In the genomic region with DNA sequence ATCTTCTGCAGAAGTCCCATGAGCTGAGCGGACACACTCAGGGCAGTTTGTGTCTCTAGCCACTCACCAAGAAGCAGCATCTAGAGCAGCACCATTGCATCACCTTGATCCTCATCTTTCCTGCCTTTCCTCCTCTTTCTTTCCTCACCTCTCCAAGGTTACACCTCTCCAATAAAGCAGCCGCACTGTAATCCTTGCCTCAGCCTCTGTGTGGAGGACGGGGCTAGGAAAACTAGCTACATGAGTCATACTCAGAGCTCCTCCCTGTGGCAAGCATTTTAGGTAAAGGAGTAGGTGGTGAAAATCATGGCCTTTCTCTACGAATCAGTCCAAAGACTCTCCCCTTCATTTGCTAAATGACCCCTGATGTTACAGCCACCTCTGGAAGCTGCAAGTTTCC, we compare ENCODE assay signal across 9 cellular contexts.
DNase-seq lines count a peak whose midpoint lies in the region; ATAC-seq and TF ChIP-seq lines count a peak whose summit lies in the region.
"Had no signal": no experiment of that assay in that cellular context is flagged by ENCODE, and none has a peak within 500 bp of the region (broad histone marks: within the 10 kb centered on the region; RNA-seq: fewer than 3 reads in every experiment).

No MANE protein-coding gene starts in this region.

- TF ChIP-seq CTCF in fibroblast of the aortic adventitia (IDR thresholded peaks at IDR 0.05; ENCODE audit: insufficient read depth, low read length) = peak; percentile 5

- ATAC-seq in HG02870 (IDR thresholded peaks at IDR 0.05; ENCODE audit: unreplicated experiment) = no peak
- ATAC-seq in GM19035 (IDR thresholded peaks at IDR 0.05; ENCODE audit: unreplicated experiment) = no peak

- DNase-seq in NCI-H748 (lab: John Stamatoyannopoulos, UW; ENCODE audit: unreplicated experiment) (peak; percentile 60), NCI-H748 treated with DMSO at 0.1 percent for 48 hours (lab: John Stamatoyannopoulos, UW) (no peak), NCI-H460 (ENCODE audit: extremely low read depth, low read depth) (peak; percentile 45), fibroblast of the aortic adventitia (ENCODE audit: low read depth) (peak; percentile 23), retina (peak; percentile 34), NCI-H1105 (lab: John Stamatoyannopoulos, UW) (no peak)

- no peak overlapping the region for H3K4me3 ChIP-seq in fibroblast of the aortic adventitia (ENCODE audit: low read depth, low read length)
- H3K4me3 ChIP-seq: BLaER1 had no signal

Comparison
In these comparisons a context has a peak if more than half of its experiments do, and no peak if none do; other contexts are left out.
1. DNase-seq: peak in NCI-H748 (single experiment), NCI-H460 (single experiment), fibroblast of the aortic adventitia (single experiment) and retina (single experiment); none in NCI-H748 treated with DMSO at 0.1 percent for 48 hours (single experiment) and NCI-H1105 (single experiment).